Comparison of ENCODE assay signal across 13 cellular contexts in the genomic region with DNA sequence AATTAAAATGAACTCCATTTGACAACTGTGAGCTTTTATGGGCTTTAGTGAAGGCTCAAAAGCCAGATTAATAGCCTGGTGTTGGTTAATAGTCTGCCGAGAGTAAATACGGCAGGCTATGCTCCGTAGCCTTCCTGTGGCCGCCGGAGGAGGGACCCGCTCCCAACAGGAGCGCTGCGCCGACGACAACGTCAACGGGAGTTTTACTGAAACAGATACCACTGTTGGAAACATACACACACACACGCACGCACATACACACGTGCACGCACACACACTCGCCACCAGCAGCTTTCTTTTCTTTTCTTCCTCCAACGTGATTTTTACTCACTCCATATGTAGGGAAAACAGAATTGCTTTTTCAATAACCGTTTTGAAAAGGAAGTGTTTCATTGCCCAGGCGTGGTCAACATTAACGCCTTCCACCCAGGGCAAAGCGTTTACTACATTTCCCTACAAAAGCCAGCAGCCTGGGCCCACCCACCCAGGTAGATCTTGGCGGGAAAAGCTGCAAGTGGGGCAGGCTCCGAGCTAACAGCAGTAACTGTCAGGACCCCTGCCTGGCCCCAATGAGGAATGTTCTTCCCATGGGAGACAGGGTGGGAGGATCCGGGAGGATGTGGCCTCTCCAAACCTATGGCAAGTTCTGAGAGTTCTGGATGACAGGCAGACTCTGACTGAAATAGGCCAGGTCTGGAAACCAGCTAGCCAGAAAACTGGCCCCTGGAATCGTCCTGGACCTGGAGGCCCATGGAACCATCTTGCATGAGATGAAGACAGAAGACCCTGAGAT.
DNase-seq lines count a peak whose midpoint lies in the region; ATAC-seq lines count a peak whose summit lies in the region.
"Had no signal": no experiment of that assay in that cellular context is flagged by ENCODE, and none has a peak within 500 bp of the region (broad histone marks: within the 10 kb centered on the region; RNA-seq: fewer than 3 reads in every experiment).

No MANE protein-coding gene starts in this region.

- peak; percentile 43 for DNase-seq in activated effector memory CD4-positive, alpha-beta T cell treated with anti-CD3 and anti-CD28 coated beads, Interleukin-2, amount 50 U/mL, for 16 hours
- DNase-seq in activated effector memory CD4-positive, alpha-beta T cell treated with Interleukin-2 at 50 U/mL for 16 hours = no peak
- peak; percentile 31 for DNase-seq in mesendoderm
- no peak for DNase-seq in cerebellar cortex (ENCODE audit: low spot score)
- DNase-seq: activated CD4-positive, alpha-beta T cell treated with anti-CD3 and anti-CD28 coated beads, Interleukin-2, amount 50 U/mL, for 48 hours; DMS 273 treated with DMSO at 0.1 percent for 48 hours; Karpas-422; NCI-H1694; RPMI8226 had no signal

- H3K79me1 ChIP-seq in mesendoderm (ENCODE audit: low read length) = no peaks in the 10 kb centered on the region

- H3K18ac ChIP-seq in mesendoderm (ENCODE audit: low read length) = no peak overlapping the region

- H4K8ac ChIP-seq in mesendoderm (ENCODE audit: low read depth, low read length) = no peak overlapping the region

- no peaks in the 10 kb centered on the region for H3K9me3 ChIP-seq in duodenal mucosa (ENCODE audit: control insufficient read depth in 1 of 2, low read length in 2 of 2)
- H3K9me3 ChIP-seq in subcutaneous abdominal adipose tissue (ENCODE audit: control insufficient read depth in 5 of 5, low read length in 5 of 5) = no peaks in the 10 kb centered on the region

- H3K36me3 ChIP-seq in duodenal mucosa (ENCODE audit: control insufficient read depth in 1 of 2, insufficient read depth in 2 of 2, low read length in 2 of 2) = no peaks in the 10 kb centered on the region
- H3K36me3 ChIP-seq in mesendoderm (ENCODE audit: control insufficient read depth, insufficient read depth, low read length) = no peaks in the 10 kb centered on the region
- no peaks in the 10 kb centered on the region for H3K36me3 ChIP-seq in subcutaneous abdominal adipose tissue (ENCODE audit: control insufficient read depth in 5 of 5, insufficient read depth in 5 of 5, low read length in 5 of 5)

- H2BK5ac ChIP-seq in mesendoderm (ENCODE audit: low read length) = no peak overlapping the region

- no peak overlapping the region for H3K4ac ChIP-seq in mesendoderm (ENCODE audit: low read depth, low read length)

- no CpG with 5 or more reads among the region's 26 CpGs for WGBS in mesendoderm (ENCODE audit: extremely low coverage, insufficient coverage, low lambda C conversion rate)

- H3K4me2 ChIP-seq in mesendoderm (ENCODE audit: low read length) = no peak overlapping the region

- H3K4me3 ChIP-seq in duodenal mucosa (ENCODE audit: low read depth in 1 of 2, low read length in 2 of 2) (peak overlapping the region; percentile 30 to 32), mesendoderm (ENCODE audit: low read length) (no peak overlapping the region), subcutaneous abdominal adipose tissue (ENCODE audit: low read depth in 1 of 5, low read length in 5 of 5) (peak overlapping the region; percentile 45 to 63 (median 50))

- H3K79me2 ChIP-seq in mesendoderm (ENCODE audit: control insufficient read depth, insufficient read depth, low read length) = no peaks in the 10 kb centered on the region

- no peak overlapping the region for H2BK120ac ChIP-seq in mesendoderm (ENCODE audit: low read depth, low read length)

- H2BK15ac ChIP-seq in mesendoderm (replicated peaks; ENCODE audit: low read depth) = no peak overlapping the region

- peak overlapping the region; percentile 5 for H3K56ac ChIP-seq in mesendoderm (ENCODE audit: low read length)

- no peak overlapping the region for H3K27ac ChIP-seq in duodenal mucosa (ENCODE audit: low read depth, low read length)
- H3K27ac ChIP-seq in mesendoderm (ENCODE audit: low read depth, low read length) = no peak overlapping the region
- H3K27ac ChIP-seq in subcutaneous abdominal adipose tissue (ENCODE audit: low read depth, low read length) = no peak overlapping the region

- no peak overlapping the region for H4K5ac ChIP-seq in mesendoderm (ENCODE audit: low read length)

- H3K27me3 ChIP-seq in duodenal mucosa (ENCODE audit: control insufficient read depth in 1 of 2, insufficient read depth in 2 of 2, low read length in 2 of 2) = peaks cover 0 to 9% of the 10 kb centered on the region in 2 donors
- H3K27me3 ChIP-seq in mesendoderm (ENCODE audit: insufficient read depth, low read length, poor library complexity) = no peaks in the 10 kb centered on the region
- peaks cover 6 to 20% (median 10%) of the 10 kb centered on the region in 5 donors for H3K27me3 ChIP-seq in subcutaneous abdominal adipose tissue (ENCODE audit: control insufficient read depth in 5 of 5, insufficient read depth in 4 of 5, low read length in 5 of 5)

- no peak overlapping the region for H3K23ac ChIP-seq in mesendoderm (ENCODE audit: low read length)

- H3K4me1 ChIP-seq in duodenal mucosa (ENCODE audit: control insufficient read depth in 1 of 2, insufficient read depth in 2 of 2, low read length in 2 of 2) (no peaks in the 10 kb centered on the region), mesendoderm (ENCODE audit: control insufficient read depth, low read depth, low read length) (no peaks in the 10 kb centered on the region), subcutaneous abdominal adipose tissue (ENCODE audit: control insufficient read depth in 5 of 5, insufficient read depth in 5 of 5, low read length in 5 of 5) (peaks cover 0 to 7% (median 7%) of the 10 kb centered on the region in 5 donors)

- no peak for ATAC-seq in GM18867 (IDR thresholded peaks at IDR 0.05; ENCODE audit: unreplicated experiment)
- no peak for ATAC-seq in HG03469 (IDR thresholded peaks at IDR 0.05; ENCODE audit: unreplicated experiment)

- H3K9ac ChIP-seq in duodenal mucosa (ENCODE audit: low read depth in 1 of 2, low read length in 2 of 2) (no peak overlapping the region), mesendoderm (ENCODE audit: low read length) (no peak overlapping the region), subcutaneous abdominal adipose tissue (ENCODE audit: low read length in 5 of 5) (peak overlapping the region in 1 of 5 donors; percentile 29)

- H2AK5ac ChIP-seq in mesendoderm (ENCODE audit: low read length) = no peak overlapping the region

Comparison
In these comparisons a context has a peak if more than half of its experiments do, and no peak if none do; other contexts are left out.
1. DNase-seq: peak in activated effector memory CD4-positive, alpha-beta T cell treated with anti-CD3 and anti-CD28 coated beads, Interleukin-2, amount 50 U/mL, for 16 hours (single experiment) and mesendoderm (single experiment); none in activated effector memory CD4-positive, alpha-beta T cell treated with Interleukin-2 at 50 U/mL for 16 hours (single experiment) and cerebellar cortex (single experiment).